ENCODE assay signal across 16 cellular contexts in the genomic region with DNA sequence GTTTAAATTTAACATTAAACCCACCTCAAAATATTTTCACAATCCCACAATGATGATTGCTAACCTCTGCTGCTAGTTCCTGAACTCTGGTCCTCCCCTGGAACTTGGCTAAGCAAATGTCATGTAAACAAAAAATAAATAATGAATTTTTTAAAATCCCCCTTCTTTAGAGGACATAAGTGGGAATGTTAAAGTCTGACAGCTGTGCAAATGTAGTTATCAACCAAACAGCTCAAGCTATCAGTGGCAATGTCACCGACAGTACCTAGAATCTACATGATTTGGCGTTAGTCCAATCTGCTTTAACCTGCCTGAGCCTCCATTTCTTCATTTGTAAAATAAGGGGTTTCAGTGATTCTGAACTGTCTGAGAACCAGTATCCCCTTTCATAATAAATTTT.
DNase-seq lines count a peak whose midpoint lies in the region; ATAC-seq, FAIRE-seq and TF ChIP-seq lines count a peak whose summit lies in the region.
"Had no signal": no experiment of that assay in that cellular context is flagged by ENCODE, and none has a peak within 500 bp of the region (broad histone marks: within the 10 kb centered on the region; RNA-seq: fewer than 3 reads in every experiment).

No MANE protein-coding gene starts in this region.

- no peak for FAIRE-seq in pancreas (lab: Jason Lieb, UNC)
- FAIRE-seq: A204.1, GM12892 had no signal

- TF ChIP-seq CTCF in pancreas (IDR thresholded peaks at IDR 0.05) (no peak), osteocyte (IDR thresholded peaks at IDR 0.05) (no peak)

- H3K4me3 Mint-ChIP-seq in osteocyte (ENCODE audit: unreplicated experiment) = no peak overlapping the region
- H3K4me3 Mint-ChIP-seq: CD4-positive, alpha-beta memory T cell; HFFc6; IgD-negative memory B cell had no signal

- peak; percentile 36 to 75 (median 71) for ATAC-seq in pancreas

- H3K9me3 Mint-ChIP-seq in osteocyte (ENCODE audit: unreplicated experiment) = no peaks in the 10 kb centered on the region
- H3K9me3 Mint-ChIP-seq: HFFc6 had no signal

- no peaks in the 10 kb centered on the region for H3K9me2 ChIP-seq in GM23248 (ENCODE audit: insufficient read depth)

- peaks cover 25% of the 10 kb centered on the region for H3K36me3 Mint-ChIP-seq in osteocyte (ENCODE audit: unreplicated experiment)

- H3K27ac Mint-ChIP-seq in osteocyte (ENCODE audit: unreplicated experiment) = no peak overlapping the region
- H3K27ac Mint-ChIP-seq: CD4-positive, alpha-beta memory T cell; HFFc6; IgD-negative memory B cell had no signal

- no peaks in the 10 kb centered on the region for H4K20me1 ChIP-seq in GM23248 (ENCODE audit: insufficient read depth)

- H2AFZ ChIP-seq in GM23248 = no peak overlapping the region

- no peaks in the 10 kb centered on the region for H3K27me3 ChIP-seq in GM23248 (replicated peaks; ENCODE audit: insufficient read depth)
- H3K27me3 ChIP-seq in pancreas = no peaks in the 10 kb centered on the region
- H3K27me3 ChIP-seq: BE2C had no signal

- intact Hi-C loops in pancreas (cut with DNase I) = no loop called here

- no peak overlapping the region for H3K9ac ChIP-seq in GM23248

- H3K9me3 ChIP-seq in GM23248 (ENCODE audit: low read depth) (no peaks in the 10 kb centered on the region), pancreas (no peaks in the 10 kb centered on the region)
- H3K9me3 ChIP-seq: BE2C had no signal

- WGBS in GM23248 (ENCODE audit: low coverage in 1 of 2, low lambda C conversion rate in 2 of 2, missing lambda C conversion rate in 2 of 2), 2 experiments = 50 to 57% methylated on average over 2 of the region's 2 CpGs
- WGBS in pancreas, 2 donors = 25 to 27% methylated on average over 2 of the region's 2 CpGs

- DNase-seq in GM23248 = no peak
- peak; percentile 18 for DNase-seq in NCI-H1092 treated with DMSO at 0.1 percent for 48 hours (lab: John Stamatoyannopoulos, UW)
- peak; percentile 9 for DNase-seq in NCI-H69 (lab: John Stamatoyannopoulos, UW)
- no peak for DNase-seq in pancreas
- DNase-seq in dedifferentiated amniotic fluid mesenchymal stem cell (ENCODE audit: extremely low spot score) = no peak
- no peak for DNase-seq in cerebellum (ENCODE audit: low spot score)
- DNase-seq in osteocyte (ENCODE audit: extremely low spot score, unreplicated experiment) = no peak
- DNase-seq: BE2C; CD4-positive, alpha-beta memory T cell; DND-41; GDM1; HFFc6 had no signal

- no peaks in the 10 kb centered on the region for H3K27me3 Mint-ChIP-seq in osteocyte (ENCODE audit: unreplicated experiment)
- H3K27me3 Mint-ChIP-seq: CD4-positive, alpha-beta memory T cell; IgD-negative memory B cell had no signal

- no peaks in the 10 kb centered on the region for H3K79me2 ChIP-seq in GM23248 (ENCODE audit: insufficient read depth)

- H3K27ac ChIP-seq in GM23248 (peak overlapping the region; percentile 45), pancreas (peak overlapping the region in 1 of 4 donors; percentile 49)
- H3K27ac ChIP-seq: C4-2B had no signal

- H3F3A ChIP-seq in GM23248 (ENCODE audit: insufficient read depth) = peaks cover 36% of the 10 kb centered on the region

- H3K36me3 ChIP-seq in GM23248 (ENCODE audit: low read depth) = peaks cover 13% of the 10 kb centered on the region; the same call in 1 of the 2 replicates
- peaks cover 0 to 4% (median 0%) of the 10 kb centered on the region in 3 donors for H3K36me3 ChIP-seq in pancreas

- H3K4me3 ChIP-seq in GM23248 (peak overlapping the region; percentile 8; the same call in 1 of the 2 replicates), pancreas (no peak overlapping the region)

- in situ Hi-C loops in GM23248 (cut with MboI) = no loop called here

- H3K4me1 ChIP-seq in GM23248 (ENCODE audit: insufficient read depth) = peaks cover 22% of the 10 kb centered on the region
- H3K4me1 ChIP-seq in pancreas = peaks cover 20 to 32% (median 21%) of the 10 kb centered on the region in 3 donors
- H3K4me1 ChIP-seq: BE2C had no signal

- H3K4me2 ChIP-seq in GM23248 (ENCODE audit: unreplicated experiment) = peak overlapping the region; percentile 57

- H3K4me1 Mint-ChIP-seq in osteocyte (ENCODE audit: unreplicated experiment) = no peaks in the 10 kb centered on the region
- H3K4me1 Mint-ChIP-seq: CD4-positive, alpha-beta memory T cell; IgD-negative memory B cell had no signal

Comparison
In these comparisons a context has a peak if more than half of its experiments do, and no peak if none do; other contexts are left out.
1. DNase-seq: peak in NCI-H1092 treated with DMSO at 0.1 percent for 48 hours (single experiment) and NCI-H69 (single experiment); none in GM23248 (single experiment), pancreas (0 of 6), dedifferentiated amniotic fluid mesenchymal stem cell (single experiment), cerebellum (single experiment) and osteocyte (single experiment).